10 cellular contexts compared by ENCODE assay signal in the genomic region with DNA sequence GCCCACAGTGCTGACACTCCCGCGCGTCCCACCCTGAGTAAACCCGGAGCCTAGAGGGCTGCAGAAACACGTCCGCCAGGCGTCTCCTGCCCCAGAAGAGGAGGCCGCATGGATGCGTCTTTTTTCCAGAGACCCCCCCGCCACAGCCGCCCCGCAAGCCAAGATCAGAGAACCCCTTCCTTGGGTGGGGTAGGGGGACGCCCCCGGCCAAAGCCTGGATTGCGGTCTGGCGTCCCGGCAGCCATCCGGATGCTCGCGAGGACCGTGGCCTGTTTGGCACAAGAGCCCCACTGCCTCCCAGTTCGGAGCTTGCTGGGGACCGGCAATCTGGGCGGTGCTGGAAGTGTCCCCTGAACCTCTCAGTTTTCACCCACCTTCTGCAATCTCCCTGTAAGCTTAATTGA. TPM values are rescaled to one million over a fixed set of nuclear protein-coding genes. Genes with fewer than 3 reads are reported as not detected.
DNase-seq lines count a peak whose midpoint lies in the region; ATAC-seq and TF ChIP-seq lines count a peak whose summit lies in the region.
"Had no signal": no experiment of that assay in that cellular context is flagged by ENCODE, and none has a peak within 500 bp of the region (broad histone marks: within the 10 kb centered on the region; RNA-seq: fewer than 3 reads in every experiment).

No MANE protein-coding gene starts in this region.

- no peak for TF ChIP-seq POLR2A in prostate gland (IDR thresholded peaks at IDR 0.05)

- H3K4me3 ChIP-seq in prostate gland (peak overlapping the region; percentile 34 to 39), Caco-2 (ENCODE audit: low read depth, low read length) (no peak overlapping the region)
- H3K4me3 ChIP-seq: PC-9 had no signal

- H3K27ac Mint-ChIP-seq in activated naive CD8-positive, alpha-beta T cell treated with anti-CD3 and anti-CD28 coated beads, Interleukin-2, amount 10 ng/mL, durations not matched to agents 7 days and 5 days: no peak overlapping the region
- H3K27ac Mint-ChIP-seq in Caco-2 (ENCODE audit: unreplicated experiment): no peak overlapping the region

- BruUV-seq in Caco-2 (replicated peaks; lab: Mats Ljungman, UMichigan): no TSS peak

- peaks cover 4% of the 10 kb centered on the region for H3K4me1 Mint-ChIP-seq in activated naive CD8-positive, alpha-beta T cell treated with anti-CD3 and anti-CD28 coated beads, Interleukin-2, amount 10 ng/mL, durations not matched to agents 7 days and 5 days
- peaks cover 7% of the 10 kb centered on the region for H3K4me1 Mint-ChIP-seq in Caco-2 (ENCODE audit: low read depth, unreplicated experiment)

- H3K36me3 ChIP-seq in prostate gland: no peaks in the 10 kb centered on the region
- H3K36me3 ChIP-seq in Caco-2 (ENCODE audit: control insufficient read depth, insufficient read depth, low read length): no peaks in the 10 kb centered on the region

- no peaks in the 10 kb centered on the region for H3K27me3 ChIP-seq in prostate gland (replicated peaks; ENCODE audit: insufficient read depth)
- H3K27me3 ChIP-seq in Caco-2 (replicated peaks; ENCODE audit: control insufficient read depth, insufficient read depth, low read length): no peaks in the 10 kb centered on the region

- DNase-seq in EH (ENCODE audit: low read depth): peak; percentile 41
- DNase-seq in activated naive CD8-positive, alpha-beta T cell treated with anti-CD3 and anti-CD28 coated beads, Interleukin-2, amount 10 ng/mL, durations not matched to agents 7 days and 5 days: no peak
- peak; percentile 42 for DNase-seq in hepatic stellate cell (ENCODE audit: low spot score)
- no peak for DNase-seq in prostate gland (ENCODE audit: low spot score)
- no peak for DNase-seq in NCI-H2029 (lab: John Stamatoyannopoulos, UW)
- no peak for DNase-seq in Caco-2
- DNase-seq in AG08395 (ENCODE audit: low spot score): no peak
- DNase-seq: PC-9 had no signal

- peak overlapping the region in 1 of 2 donors; percentile 32 for H3K27ac ChIP-seq in prostate gland
- H3K27ac ChIP-seq: PC-9 had no signal

- CTCF ChIA-PET in Caco-2 (lab: Charles Lee): no interaction called here

- 46% methylated on average over 20 of the region's 24 CpGs for WGBS in prostate gland

- peak overlapping the region; percentile 61 for H3K4me3 Mint-ChIP-seq in activated naive CD8-positive, alpha-beta T cell treated with anti-CD3 and anti-CD28 coated beads, Interleukin-2, amount 10 ng/mL, durations not matched to agents 7 days and 5 days
- no peak overlapping the region for H3K4me3 Mint-ChIP-seq in Caco-2 (ENCODE audit: unreplicated experiment)

- no peaks in the 10 kb centered on the region for H3K36me3 Mint-ChIP-seq in activated naive CD8-positive, alpha-beta T cell treated with anti-CD3 and anti-CD28 coated beads, Interleukin-2, amount 10 ng/mL, durations not matched to agents 7 days and 5 days
- H3K36me3 Mint-ChIP-seq in Caco-2 (ENCODE audit: insufficient read depth, unreplicated experiment): no peaks in the 10 kb centered on the region

- no peak for TF ChIP-seq CTCF in prostate gland (IDR thresholded peaks at IDR 0.05)
- no peak for TF ChIP-seq CTCF in Caco-2 (IDR thresholded peaks at IDR 0.05; ENCODE audit: insufficient read depth in 1 of 2, low read depth in 1 of 2, low read length in 1 of 2, severe bottlenecking in 1 of 2, unreplicated experiment in 1 of 2)

- H3K9me3 ChIP-seq in prostate gland (no peaks in the 10 kb centered on the region), Caco-2 (no peaks in the 10 kb centered on the region)
- H3K9me3 ChIP-seq: body of pancreas had no signal

- no peaks in the 10 kb centered on the region for H3K9me3 Mint-ChIP-seq in activated naive CD8-positive, alpha-beta T cell treated with anti-CD3 and anti-CD28 coated beads, Interleukin-2, amount 10 ng/mL, durations not matched to agents 7 days and 5 days
- H3K9me3 Mint-ChIP-seq in Caco-2 (ENCODE audit: unreplicated experiment): no peaks in the 10 kb centered on the region

- peaks cover 67% of the 10 kb centered on the region for H3K27me3 Mint-ChIP-seq in activated naive CD8-positive, alpha-beta T cell treated with anti-CD3 and anti-CD28 coated beads, Interleukin-2, amount 10 ng/mL, durations not matched to agents 7 days and 5 days
- H3K27me3 Mint-ChIP-seq in Caco-2 (ENCODE audit: insufficient read depth, unreplicated experiment): no peaks in the 10 kb centered on the region

- intact Hi-C loops in prostate gland (cut with DNase I) (no loop called here), Caco-2 (cut with micrococcal nuclease; ENCODE audit: unreplicated experiment) (no loop called here)

- H3K4me1 ChIP-seq in prostate gland (replicated peaks) (no peaks in the 10 kb centered on the region), Caco-2 (no peaks in the 10 kb centered on the region)

- POLR2A ChIA-PET in activated naive CD8-positive, alpha-beta T cell treated with anti-CD3 and anti-CD28 coated beads, Interleukin-2, amount 10 ng/mL, durations not matched to agents 7 days and 5 days (lab: Charles Lee): no interaction called here
- POLR2A ChIA-PET in Caco-2 (lab: Charles Lee): no interaction called here

- peak; percentile 24 for ATAC-seq in activated naive CD8-positive, alpha-beta T cell treated with anti-CD3 and anti-CD28 coated beads, Interleukin-2, amount 10 ng/mL, durations not matched to agents 7 days and 5 days (ENCODE audit: low read depth)
- ATAC-seq in HG02588 (IDR thresholded peaks at IDR 0.05; ENCODE audit: unreplicated experiment): no peak

RNA-seq across cellular contexts. Expression of gene FAM162B, which starts 1.0 kb away (rescaled TPM):
- not detected for total RNA-seq in activated naive CD8-positive, alpha-beta T cell treated with anti-CD3 and anti-CD28 coated beads, Interleukin-2, amount 10 ng/mL, durations not matched to agents 7 days and 5 days
- total RNA-seq in prostate gland (1 to 10 TPM; 1.5 to 5.9 TPM), Caco-2 (2022) (not detected in 2 replicates)
- total RNA-seq: body of pancreas, PC-9 had no signal

Comparison
In these comparisons a context has a peak if more than half of its experiments do, and no peak if none do; other contexts are left out.
1. DNase-seq: peak in EH (single experiment) and hepatic stellate cell (single experiment); none in activated naive CD8-positive, alpha-beta T cell treated with anti-CD3 and anti-CD28 coated beads, Interleukin-2, amount 10 ng/mL, durations not matched to agents 7 days and 5 days (single experiment), prostate gland (single experiment), NCI-H2029 (single experiment), Caco-2 (0 of 2) and AG08395 (single experiment).